11 cellular contexts compared by ENCODE assay signal in the genomic region with DNA sequence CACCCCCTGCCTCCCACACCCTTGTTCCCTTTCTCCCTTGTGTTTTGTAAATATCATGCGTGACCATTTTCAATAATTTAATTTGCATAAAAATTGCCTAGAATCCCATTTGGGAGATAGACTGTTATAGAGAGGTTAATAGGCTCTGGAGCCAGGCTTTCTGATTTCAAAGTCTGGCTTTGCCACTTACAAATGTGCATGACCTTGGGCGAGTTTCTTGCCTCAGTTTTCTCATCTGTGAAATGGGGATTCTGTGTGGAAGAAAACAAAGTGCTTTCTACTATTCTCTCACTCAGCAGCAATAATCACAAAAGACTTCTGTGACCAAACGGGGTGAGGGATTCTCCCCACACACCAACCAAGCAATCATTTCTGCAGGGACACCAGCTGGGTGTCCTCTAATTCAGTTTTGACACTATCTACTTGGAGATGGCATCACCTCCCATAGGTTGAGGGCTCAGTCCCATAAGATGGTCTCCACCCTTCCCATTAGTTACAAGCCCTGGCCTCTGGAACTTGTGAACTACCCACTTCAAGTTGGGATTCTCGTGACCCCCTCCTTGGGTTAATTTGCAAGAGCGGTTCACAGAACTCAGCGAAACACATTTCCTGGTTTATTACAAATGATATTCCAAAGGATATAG. TPM values are rescaled to one million over a fixed set of nuclear protein-coding genes. Genes with fewer than 3 reads are reported as not detected.
DNase-seq lines count a peak whose midpoint lies in the region; ATAC-seq, FAIRE-seq and TF ChIP-seq lines count a peak whose summit lies in the region.
"Had no signal": no experiment of that assay in that cellular context is flagged by ENCODE, and none has a peak within 500 bp of the region (broad histone marks: within the 10 kb centered on the region; RNA-seq: fewer than 3 reads in every experiment).

No MANE protein-coding gene starts in this region.

- TF ChIP-seq RAD21 in K562 (CRISPR knock-in tag; conservative IDR thresholded peaks at IDR 0.05 in 1 of 2, IDR thresholded peaks at IDR 0.05 in 1 of 2) (no peak), liver (IDR thresholded peaks at IDR 0.05) (no peak)

- H3K27ac ChIP-seq in BLaER1 (peak overlapping the region; percentile 98), K562 (ENCODE audit: extremely low read depth, low read depth, low read length) (no peak overlapping the region), liver (ENCODE audit: low read depth in 1 of 2, low read length in 2 of 2) (peak overlapping the region; percentile 65 to 94), skin epidermis (peak overlapping the region in 16 of 21 experiments; percentile 22 to 78 (median 58))
- H3K27ac ChIP-seq: SK-N-MC had no signal

- H3K4me2 ChIP-seq in BLaER1 (peak overlapping the region; percentile 97), K562 (ENCODE audit: insufficient read depth, low read length) (no peak overlapping the region)

- WGBS in K562 (ENCODE audit: insufficient coverage, low coverage, missing lambda C conversion rate): 29% methylated on average over 6 of the region's 6 CpGs
- 93% methylated on average over 6 of the region's 6 CpGs for WGBS in liver

- peak overlapping the region; percentile 27 for H3K4me3 ChIP-seq in BLaER1
- H3K4me3 ChIP-seq in K562: no peak overlapping the region
- no peak overlapping the region for H3K4me3 ChIP-seq in liver (ENCODE audit: low read depth in 1 of 3, low read length in 3 of 3)
- no peak overlapping the region for H3K4me3 ChIP-seq in skin epidermis
- H3K4me3 ChIP-seq: SK-N-MC had no signal

- no peak for TF ChIP-seq CTCF in K562 (IDR thresholded peaks at IDR 0.05 in 2 of 3, conservative IDR thresholded peaks at IDR 0.05 in 1 of 3; ENCODE audit: insufficient read depth in 2 of 3, low read depth in 1 of 3, low read length in 3 of 3)
- TF ChIP-seq CTCF in liver (IDR thresholded peaks at IDR 0.05; ENCODE audit: low read depth, low read length, missing input control): no peak

- H3K4me1 ChIP-seq in BLaER1 (peaks cover 85% of the 10 kb centered on the region), K562 (replicated peaks in 1 of 2; ENCODE audit: control insufficient read depth in 2 of 2, insufficient read depth in 2 of 2, low read length in 2 of 2) (peaks cover 10 to 12% of the 10 kb centered on the region in 2 experiments; a peak in 3 of 5 replicates), liver (ENCODE audit: control insufficient read depth in 4 of 4, insufficient read depth in 4 of 4, low read length in 3 of 4) (peaks cover 34 to 81% (median 52%) of the 10 kb centered on the region in 4 donors)

- no peak for DNase-seq in K562 (ENCODE audit: extremely low read depth in 1 of 4, low spot score in 3 of 4)
- DNase-seq in NCI-H446 treated with DMSO at 0.1 percent for 48 hours (lab: John Stamatoyannopoulos, UW): no peak
- no peak for DNase-seq in RPMI8226
- DNase-seq in NAMALWA (ENCODE audit: low spot score): no peak
- DNase-seq: HFFc6 had no signal

- H3K27me3 ChIP-seq in BLaER1: no peaks in the 10 kb centered on the region
- H3K27me3 ChIP-seq in K562 (ENCODE audit: control insufficient read depth in 2 of 2, insufficient read depth in 2 of 2, low read length in 2 of 2): peaks cover 10 to 32% of the 10 kb centered on the region in 2 experiments
- H3K27me3 ChIP-seq in liver (ENCODE audit: control insufficient read depth in 4 of 4, insufficient read depth in 4 of 4, low read length in 3 of 4): no peaks in the 10 kb centered on the region

- CTCF ChIA-PET in K562 (lab: Yijun Ruan, JAX; ENCODE audit: low intra/inter-chr PET ratio): no interaction called here

- TF ChIP-seq POLR2A in K562 (conservative IDR thresholded peaks at IDR 0.05): no peak

- FAIRE-seq in K562 (lab: Jason Lieb, UNC): no peak
- FAIRE-seq: colon had no signal

- ATAC-seq in K562 (no peak), GM21528 (IDR thresholded peaks at IDR 0.05; ENCODE audit: low FRiP score, unreplicated experiment) (no peak)

- in situ Hi-C loops in K562 (cut with MboI): no loop called here

- H3K79me2 ChIP-seq in K562 (ENCODE audit: control insufficient read depth, insufficient read depth, low read length): peaks cover 12% of the 10 kb centered on the region

- intact Hi-C loops in K562 (cut with micrococcal nuclease): no loop called here

- H2AFZ ChIP-seq in K562 (ENCODE audit: low read depth, low read length): no peak overlapping the region

- no peaks in the 10 kb centered on the region for H3K9me1 ChIP-seq in K562 (ENCODE audit: control insufficient read depth, insufficient read depth, low read length)

- H3K9me3 ChIP-seq in BLaER1 (peaks cover 2% of the 10 kb centered on the region; the same call in 1 of the 2 replicates), K562 (replicated peaks; ENCODE audit: control insufficient read depth, insufficient read depth, low read depth, low read length) (peaks cover 8% of the 10 kb centered on the region), liver (ENCODE audit: control insufficient read depth in 4 of 4, low read length in 3 of 4) (no peaks in the 10 kb centered on the region)

- H4K20me1 ChIP-seq in BLaER1: no peaks in the 10 kb centered on the region
- H4K20me1 ChIP-seq in K562 (replicated peaks; ENCODE audit: control insufficient read depth, insufficient read depth, low read length): no peaks in the 10 kb centered on the region

- peaks cover under 1% of the 10 kb centered on the region; the same call in 1 of the 2 replicates for H3K36me3 ChIP-seq in BLaER1
- 0 out of 3 replicates have a peak, but pooled peaks cover under 1% of the 10 kb centered on the region for H3K36me3 ChIP-seq in K562 (ENCODE audit: control insufficient read depth, insufficient read depth, low read length)
- H3K36me3 ChIP-seq in liver (ENCODE audit: control insufficient read depth in 4 of 4, insufficient read depth in 3 of 4, low read depth in 1 of 4, low read length in 3 of 4): no peaks in the 10 kb centered on the region

- no peak for TF ChIP-seq EP300 in K562 (IDR thresholded peaks at IDR 0.05; ENCODE audit: low read length)

- H3K9ac ChIP-seq in BLaER1 (peak overlapping the region; percentile 82), K562 (ENCODE audit: insufficient read depth in 1 of 2, low read depth in 2 of 2, low read length in 2 of 2) (no peak overlapping the region), liver (ENCODE audit: low read depth in 1 of 2, low read length in 2 of 2) (no peak overlapping the region)

- POLR2A ChIA-PET in K562 (lab: Yijun Ruan, JAX): no interaction called here

- BruUV-seq in K562 (replicated peaks; lab: Mats Ljungman, UMichigan): no TSS peak

RNA-seq across cellular contexts. Expression of a gene that starts 3.5 kb away (rescaled TPM):
- total RNA-seq in K562 (2011; cell fraction: chromatin; rRNA removed; ENCODE audit: low replicate concordance): 6.0 and 13.6 TPM in 2 replicates
- 5.3 and 7.1 TPM in 2 replicates for total RNA-seq in K562 (2011; cell fraction: nucleolus; rRNA removed)
- 9.9 and 11.2 TPM in 2 replicates for total RNA-seq in K562 (2011; cell fraction: nucleoplasm; rRNA removed)
- total RNA-seq in K562 (2014; rRNA removed) (35.9 and 36.2 TPM in 2 replicates), K562 (2014; rRNA removed; fragmentation: Illumina TruSeq; extraction: Trizol) (68.4 and 69.4 TPM in 2 replicates), K562 (2015; rRNA removed; fragmentation: Illumina TruSeq; extraction: Trizol) (47.9 and 48.6 TPM in 2 replicates), K562 (2021) (40.5 and 52.9 TPM in 2 replicates), liver (10 to 100 TPM; 19.3 to 22.6 TPM)
- polyA plus RNA-seq in K562 (2011; rRNA removed) (39.2 and 51.2 TPM in 2 replicates), K562 (2014; fragmentation: Illumina TruSeq; extraction: Trizol) (51.3 and 62.2 TPM in 2 replicates), K562 (2014; fragmentation: Nextera tagmentation; extraction: Ambion mirVana) (10 to 100 TPM; 92.2 to 98.7 TPM), K562 (2014; rRNA removed) (42.4 and 60.4 TPM in 2 replicates), liver (10 to 100 TPM; 10.3 to 21.3 TPM)
- polyA plus RNA-seq in K562 (2011; cell fraction: cytosol; rRNA removed): 9.3 and 18.6 TPM in 2 replicates
- polyA plus RNA-seq in K562 (2011; cell fraction: nucleus; rRNA removed): 7.4 and 12.9 TPM in 2 replicates
- 38.3 and 41.5 TPM in 2 replicates for polyA plus RNA-seq in K562 (2012)
- 19.0 and 19.4 TPM in 2 replicates for polyA minus RNA-seq in K562 (2011; rRNA and poly(A)+ RNA removed)
- polyA minus RNA-seq in K562 (2011; cell fraction: cytosol; rRNA and poly(A)+ RNA removed): 5.3 and 8.3 TPM in 2 replicates
- polyA minus RNA-seq in K562 (2011; cell fraction: nucleus; rRNA and poly(A)+ RNA removed): 5.3 and 11.1 TPM in 2 replicates

RNA-seq across cellular contexts. Expression of a gene that starts 18.6 kb away (rescaled TPM):
- total RNA-seq in K562 (2011; cell fraction: chromatin; rRNA removed; ENCODE audit: low replicate concordance): 0.32 and 3.0 TPM in 2 replicates
- total RNA-seq in K562 (2011; cell fraction: nucleolus; rRNA removed): 2.4 and 4.7 TPM in 2 replicates
- total RNA-seq in K562 (2011; cell fraction: nucleoplasm; rRNA removed): 1.5 and 2.3 TPM in 2 replicates
- 0.33 and 0.54 TPM in 2 replicates for total RNA-seq in K562 (2014; rRNA removed)
- 0.06 and 0.07 TPM in 2 replicates for total RNA-seq in K562 (2014; rRNA removed; fragmentation: Illumina TruSeq; extraction: Trizol)
- 0.11 and 0.18 TPM in 2 replicates for total RNA-seq in K562 (2015; rRNA removed; fragmentation: Illumina TruSeq; extraction: Trizol)
- 0.34 and 0.40 TPM in 2 replicates for total RNA-seq in K562 (2021)
- polyA plus RNA-seq in K562 (2011; rRNA removed): 0.42 and 1.1 TPM in 2 replicates
- 1.3 and 1.5 TPM in 2 replicates for polyA plus RNA-seq in K562 (2011; cell fraction: cytosol; rRNA removed)
- 0.47 and 1.1 TPM in 2 replicates for polyA plus RNA-seq in K562 (2011; cell fraction: nucleus; rRNA removed)
- polyA plus RNA-seq in K562 (2012): 0.46 and 1.3 TPM in 2 replicates
- 0.19 TPM in 2 replicates for polyA plus RNA-seq in K562 (2014; fragmentation: Illumina TruSeq; extraction: Trizol)
- polyA plus RNA-seq in K562 (2014; fragmentation: Nextera tagmentation; extraction: Ambion mirVana): under 1 TPM in 1 of 2 experiments, not detected in 1; 0.04 TPM
- 0.21 and 0.26 TPM in 2 replicates for polyA plus RNA-seq in K562 (2014; rRNA removed)
- polyA minus RNA-seq in K562 (2011; rRNA and poly(A)+ RNA removed): 0.77 and 1.1 TPM in 2 replicates
- 0.76 and 1.8 TPM in 2 replicates for polyA minus RNA-seq in K562 (2011; cell fraction: cytosol; rRNA and poly(A)+ RNA removed)
- polyA minus RNA-seq in K562 (2011; cell fraction: nucleus; rRNA and poly(A)+ RNA removed): 1.9 and 3.2 TPM in 2 replicates
- 10 to 100 TPM; 10.7 to 33.4 TPM for total RNA-seq in liver
- 10 to 100 TPM; 33.5 to 79.3 TPM for polyA plus RNA-seq in liver

RNA-seq across cellular contexts. Expression of a gene that starts 37.6 kb away (rescaled TPM):
- total RNA-seq in K562 (2011; cell fraction: chromatin; rRNA removed; ENCODE audit: low replicate concordance): 0.21 and 0.58 TPM in 2 replicates
- total RNA-seq in K562 (2011; cell fraction: nucleolus; rRNA removed): 0.17 and 0.66 TPM in 2 replicates
- 0.15 and 0.29 TPM in 2 replicates for total RNA-seq in K562 (2011; cell fraction: nucleoplasm; rRNA removed)
- total RNA-seq in K562 (2014; rRNA removed): 0.04 and 0.09 TPM in 2 replicates
- not detected in 2 replicates for total RNA-seq in K562 (2014; rRNA removed; fragmentation: Illumina TruSeq; extraction: Trizol)
- not detected in 2 replicates for total RNA-seq in K562 (2015; rRNA removed; fragmentation: Illumina TruSeq; extraction: Trizol)
- total RNA-seq in K562 (2021): 0.18 and 0.62 TPM in 2 replicates
- 0.05 and 0.13 TPM in 2 replicates for polyA plus RNA-seq in K562 (2011; rRNA removed)
- polyA plus RNA-seq in K562 (2011; cell fraction: cytosol; rRNA removed): 0.04 and 0.30 TPM in 2 replicates
- 0.25 and 0.30 TPM in 2 replicates for polyA plus RNA-seq in K562 (2011; cell fraction: nucleus; rRNA removed)
- polyA plus RNA-seq in K562 (2012): 0.20 and 0.68 TPM in 2 replicates
- polyA plus RNA-seq in K562 (2014; fragmentation: Illumina TruSeq; extraction: Trizol): 0.10 TPM in 1 of 2 replicates, not detected in the other
- under 1 TPM in 1 of 2 experiments, not detected in 1; 0.01 TPM for polyA plus RNA-seq in K562 (2014; fragmentation: Nextera tagmentation; extraction: Ambion mirVana)
- polyA plus RNA-seq in K562 (2014; rRNA removed): 0.13 TPM in 1 of 2 replicates, not detected in the other
- not detected in 2 replicates for polyA minus RNA-seq in K562 (2011; rRNA and poly(A)+ RNA removed)
- not detected in 2 replicates for polyA minus RNA-seq in K562 (2011; cell fraction: cytosol; rRNA and poly(A)+ RNA removed)
- not detected in 2 replicates for polyA minus RNA-seq in K562 (2011; cell fraction: nucleus; rRNA and poly(A)+ RNA removed)
- total RNA-seq in liver: 10 to 100 TPM in 1 of 2 donors, 1 to 10 TPM in 1; 8.2 to 26.9 TPM
- 10 to 100 TPM; 12.4 to 12.5 TPM for polyA plus RNA-seq in liver

Comparison
In these comparisons a context has a peak if more than half of its experiments do, and no peak if none do; other contexts are left out.
1. RNA of a gene that starts 37.6 kb away (total RNA-seq): 8.2 to 26.9 TPM in liver; 0.04 to 0.66 TPM in K562; every median in the first group is over 4 times any median in the second.